ENCODE assay signal across 13 cellular contexts in the genomic region with DNA sequence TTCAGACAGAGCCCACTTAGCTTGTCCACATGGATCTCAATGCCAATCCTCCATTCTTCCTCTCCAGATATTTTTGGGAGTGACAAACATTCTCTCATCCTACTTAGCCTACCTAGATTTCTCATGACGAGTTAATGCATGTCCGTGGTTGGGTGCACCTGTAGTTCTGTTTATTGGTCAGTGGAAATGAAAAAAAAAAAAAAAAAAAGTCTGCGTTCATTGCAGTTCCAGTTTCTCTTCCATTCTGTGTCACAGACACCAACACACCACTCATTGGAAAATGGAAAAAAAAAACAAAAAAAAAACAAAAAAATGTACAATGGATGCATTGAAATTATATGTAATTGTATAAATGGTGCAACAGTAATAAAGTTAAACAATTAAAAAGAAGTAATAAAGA. TPM values are rescaled to one million over a fixed set of nuclear protein-coding genes. Genes with fewer than 3 reads are reported as not detected.
DNase-seq lines count a peak whose midpoint lies in the region; ATAC-seq and TF ChIP-seq lines count a peak whose summit lies in the region.
"Had no signal": no experiment of that assay in that cellular context is flagged by ENCODE, and none has a peak within 500 bp of the region (broad histone marks: within the 10 kb centered on the region; RNA-seq: fewer than 3 reads in every experiment).

No MANE protein-coding gene starts in this region.

- no peak overlapping the region for H3K4me3 ChIP-seq in uterus
- H3K4me3 ChIP-seq: breast epithelium, hepatocyte had no signal

- intact Hi-C loops in uterus (cut with DNase I; ENCODE audit: low total_unique reads), result no loop called here

- no peak overlapping the region for H3K4me3 Mint-ChIP-seq in activated CD4-positive, alpha-beta memory T cell treated with anti-CD3 and anti-CD28 coated beads, Interleukin-2, amount 10 ng/mL, durations not matched to agents 7 days and 5 days

- no peak overlapping the region for H3K27ac Mint-ChIP-seq in activated CD4-positive, alpha-beta memory T cell treated with anti-CD3 and anti-CD28 coated beads, Interleukin-2, amount 10 ng/mL, durations not matched to agents 7 days and 5 days
- H3K27ac Mint-ChIP-seq: activated T-helper 2 cell treated with anti-CD3 and anti-CD28 coated beads, Interferon-gamma antibody, Interleukin-2, Interleukin-4, amounts not matched to agents 10 μg/mL and 5 μg/mL and 100 μg/mL, durations not matched to agents 14 hours and 24 hours and 36 hours had no signal

- no peaks in the 10 kb centered on the region for H3K9me3 Mint-ChIP-seq in activated CD4-positive, alpha-beta memory T cell treated with anti-CD3 and anti-CD28 coated beads, Interleukin-2, amount 10 ng/mL, durations not matched to agents 7 days and 5 days
- H3K9me3 Mint-ChIP-seq: activated T-helper 2 cell treated with anti-CD3 and anti-CD28 coated beads, Interferon-gamma antibody, Interleukin-2, Interleukin-4, amounts not matched to agents 10 μg/mL and 5 μg/mL and 100 μg/mL, durations not matched to agents 14 hours and 24 hours and 36 hours had no signal

- no peaks in the 10 kb centered on the region for H3K27me3 Mint-ChIP-seq in activated CD4-positive, alpha-beta memory T cell treated with anti-CD3 and anti-CD28 coated beads, Interleukin-2, amount 10 ng/mL, durations not matched to agents 7 days and 5 days

- no peaks in the 10 kb centered on the region for H3K4me1 ChIP-seq in uterus
- H3K4me1 ChIP-seq: breast epithelium had no signal

- H3K36me3 Mint-ChIP-seq in activated CD4-positive, alpha-beta memory T cell treated with anti-CD3 and anti-CD28 coated beads, Interleukin-2, amount 10 ng/mL, durations not matched to agents 7 days and 5 days (ENCODE audit: low read depth), result no peaks in the 10 kb centered on the region

- H3K27me3 ChIP-seq in uterus, result no peaks in the 10 kb centered on the region
- H3K27me3 ChIP-seq: breast epithelium, hepatocyte had no signal

- no peak for TF ChIP-seq CTCF in uterus (IDR thresholded peaks at IDR 0.05)

- TF ChIP-seq POLR2A in uterus (IDR thresholded peaks at IDR 0.05), result no peak

- no peaks in the 10 kb centered on the region for H3K9me3 ChIP-seq in uterus
- H3K9me3 ChIP-seq: breast epithelium had no signal

- POLR2A ChIA-PET in activated CD4-positive, alpha-beta memory T cell treated with anti-CD3 and anti-CD28 coated beads, Interleukin-2, amount 10 ng/mL, durations not matched to agents 7 days and 5 days (lab: Charles Lee), result no interaction called here

- CTCF ChIA-PET in activated CD4-positive, alpha-beta memory T cell treated with anti-CD3 and anti-CD28 coated beads, Interleukin-2, amount 10 ng/mL, durations not matched to agents 7 days and 5 days (lab: Charles Lee), result no interaction called here

- H3K4me1 Mint-ChIP-seq in activated CD4-positive, alpha-beta memory T cell treated with anti-CD3 and anti-CD28 coated beads, Interleukin-2, amount 10 ng/mL, durations not matched to agents 7 days and 5 days, result no peaks in the 10 kb centered on the region

- DNase-seq in uterus (no peak), substantia nigra (lab: John Stamatoyannopoulos, UW) (no peak), NCI-H748 treated with DMSO at 0.1 percent for 48 hours (lab: John Stamatoyannopoulos, UW) (no peak)
- DNase-seq in activated CD4-positive, alpha-beta memory T cell treated with anti-CD3 and anti-CD28 coated beads, Interleukin-2, amount 10 ng/mL, durations not matched to agents 7 days and 5 days, result no peak
- DNase-seq: mesendoderm, NCI-H2107, trophoblast cell had no signal

- H3K36me3 ChIP-seq in uterus, result no peaks in the 10 kb centered on the region
- H3K36me3 ChIP-seq: breast epithelium had no signal

- ATAC-seq in GM19043 (IDR thresholded peaks at IDR 0.05; ENCODE audit: low read depth, unreplicated experiment) (peak; percentile 75), HG02571 (IDR thresholded peaks at IDR 0.05; ENCODE audit: unreplicated experiment) (peak; percentile 64), HG03342 (IDR thresholded peaks at IDR 0.05; ENCODE audit: unreplicated experiment) (peak; percentile 71)

- no peak overlapping the region for H3K27ac ChIP-seq in uterus
- H3K27ac ChIP-seq in substantia nigra (ENCODE audit: low read depth, low read length, poor library complexity, severe bottlenecking), result no peak overlapping the region
- H3K27ac ChIP-seq: breast epithelium, hepatocyte had no signal

RNA-seq across cellular contexts. Expression of gene BASP1, which starts 59.0 kb away (rescaled TPM):
- 10 to 100 TPM; 21.5 to 64.8 (median 26.7) TPM for total RNA-seq in uterus
- not detected for total RNA-seq in activated CD4-positive, alpha-beta memory T cell treated with anti-CD3 and anti-CD28 coated beads, Interleukin-2, amount 10 ng/mL, durations not matched to agents 7 days and 5 days

Comparison
In these comparisons a context has a peak if more than half of its experiments do, and no peak if none do; other contexts are left out.
1. RNA of gene BASP1, which starts 59.0 kb away (total RNA-seq): 21.5 to 64.8 TPM in uterus; not detected in activated CD4-positive, alpha-beta memory T cell treated with anti-CD3 and anti-CD28 coated beads, Interleukin-2, amount 10 ng/mL, durations not matched to agents 7 days and 5 days; every median in the first group is over 10 times any median in the second.
2. Peak in every context shown above with its lines, with median percentiles within 50 percentile points of each other: ATAC-seq.